ENCODE assay signal across 2 cellular contexts in the genomic region with DNA sequence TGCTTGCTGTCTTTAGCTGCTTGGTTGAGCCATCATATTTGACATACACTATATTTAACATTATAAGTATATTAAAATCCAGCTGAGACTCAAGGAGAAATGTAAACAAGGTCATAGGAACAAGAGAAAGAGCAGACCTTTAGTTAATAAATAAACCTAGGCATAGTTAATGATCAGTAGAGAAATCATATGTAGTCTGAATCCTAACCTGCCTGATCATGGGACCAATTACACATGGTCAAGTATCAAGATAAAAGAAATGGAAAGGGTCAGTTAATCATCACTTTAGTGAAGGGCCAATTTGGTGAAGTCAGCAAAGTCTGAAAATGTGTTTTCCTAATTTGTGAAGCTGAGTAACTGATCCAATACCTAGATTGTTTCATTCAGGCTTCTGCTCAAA.
TF ChIP-seq lines count a peak whose summit lies in the region.

No MANE protein-coding gene starts in this region.

TF ChIP-seq in GM23338, 12 proteins besides CTCF, POLR2A, EP300 and RAD21 (continued from another document):
- no peak for TF ChIP-seq EZH2 (IDR thresholded peaks at IDR 0.05; ENCODE audit: low read depth, unreplicated experiment)

TF ChIP-seq in HepG2, 621 proteins besides CTCF, POLR2A, EP300 and RAD21 (continued from another document):
- TF ChIP-seq, protein P1, sequence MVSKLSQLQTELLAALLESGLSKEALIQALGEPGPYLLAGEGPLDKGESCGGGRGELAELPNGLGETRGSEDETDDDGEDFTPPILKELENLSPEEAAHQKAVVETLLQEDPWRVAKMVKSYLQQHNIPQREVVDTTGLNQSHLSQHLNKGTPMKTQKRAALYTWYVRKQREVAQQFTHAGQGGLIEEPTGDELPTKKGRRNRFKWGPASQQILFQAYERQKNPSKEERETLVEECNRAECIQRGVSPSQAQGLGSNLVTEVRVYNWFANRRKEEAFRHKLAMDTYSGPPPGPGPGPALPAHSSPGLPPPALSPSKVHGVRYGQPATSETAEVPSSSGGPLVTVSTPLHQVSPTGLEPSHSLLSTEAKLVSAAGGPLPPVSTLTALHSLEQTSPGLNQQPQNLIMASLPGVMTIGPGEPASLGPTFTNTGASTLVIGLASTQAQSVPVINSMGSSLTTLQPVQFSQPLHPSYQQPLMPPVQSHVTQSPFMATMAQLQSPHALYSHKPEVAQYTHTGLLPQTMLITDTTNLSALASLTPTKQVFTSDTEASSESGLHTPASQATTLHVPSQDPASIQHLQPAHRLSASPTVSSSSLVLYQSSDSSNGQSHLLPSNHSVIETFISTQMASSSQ (IDR thresholded peaks at IDR 0.05; ENCODE audit: low read depth) = peak; percentile 86
- TF ChIP-seq, protein P1 (CRISPR knock-in tag; IDR thresholded peaks at IDR 0.05; ENCODE audit: borderline replicate concordance) = no peak; the same call in 1 of the 2 replicates
- TF ChIP-seq, protein P2, sequence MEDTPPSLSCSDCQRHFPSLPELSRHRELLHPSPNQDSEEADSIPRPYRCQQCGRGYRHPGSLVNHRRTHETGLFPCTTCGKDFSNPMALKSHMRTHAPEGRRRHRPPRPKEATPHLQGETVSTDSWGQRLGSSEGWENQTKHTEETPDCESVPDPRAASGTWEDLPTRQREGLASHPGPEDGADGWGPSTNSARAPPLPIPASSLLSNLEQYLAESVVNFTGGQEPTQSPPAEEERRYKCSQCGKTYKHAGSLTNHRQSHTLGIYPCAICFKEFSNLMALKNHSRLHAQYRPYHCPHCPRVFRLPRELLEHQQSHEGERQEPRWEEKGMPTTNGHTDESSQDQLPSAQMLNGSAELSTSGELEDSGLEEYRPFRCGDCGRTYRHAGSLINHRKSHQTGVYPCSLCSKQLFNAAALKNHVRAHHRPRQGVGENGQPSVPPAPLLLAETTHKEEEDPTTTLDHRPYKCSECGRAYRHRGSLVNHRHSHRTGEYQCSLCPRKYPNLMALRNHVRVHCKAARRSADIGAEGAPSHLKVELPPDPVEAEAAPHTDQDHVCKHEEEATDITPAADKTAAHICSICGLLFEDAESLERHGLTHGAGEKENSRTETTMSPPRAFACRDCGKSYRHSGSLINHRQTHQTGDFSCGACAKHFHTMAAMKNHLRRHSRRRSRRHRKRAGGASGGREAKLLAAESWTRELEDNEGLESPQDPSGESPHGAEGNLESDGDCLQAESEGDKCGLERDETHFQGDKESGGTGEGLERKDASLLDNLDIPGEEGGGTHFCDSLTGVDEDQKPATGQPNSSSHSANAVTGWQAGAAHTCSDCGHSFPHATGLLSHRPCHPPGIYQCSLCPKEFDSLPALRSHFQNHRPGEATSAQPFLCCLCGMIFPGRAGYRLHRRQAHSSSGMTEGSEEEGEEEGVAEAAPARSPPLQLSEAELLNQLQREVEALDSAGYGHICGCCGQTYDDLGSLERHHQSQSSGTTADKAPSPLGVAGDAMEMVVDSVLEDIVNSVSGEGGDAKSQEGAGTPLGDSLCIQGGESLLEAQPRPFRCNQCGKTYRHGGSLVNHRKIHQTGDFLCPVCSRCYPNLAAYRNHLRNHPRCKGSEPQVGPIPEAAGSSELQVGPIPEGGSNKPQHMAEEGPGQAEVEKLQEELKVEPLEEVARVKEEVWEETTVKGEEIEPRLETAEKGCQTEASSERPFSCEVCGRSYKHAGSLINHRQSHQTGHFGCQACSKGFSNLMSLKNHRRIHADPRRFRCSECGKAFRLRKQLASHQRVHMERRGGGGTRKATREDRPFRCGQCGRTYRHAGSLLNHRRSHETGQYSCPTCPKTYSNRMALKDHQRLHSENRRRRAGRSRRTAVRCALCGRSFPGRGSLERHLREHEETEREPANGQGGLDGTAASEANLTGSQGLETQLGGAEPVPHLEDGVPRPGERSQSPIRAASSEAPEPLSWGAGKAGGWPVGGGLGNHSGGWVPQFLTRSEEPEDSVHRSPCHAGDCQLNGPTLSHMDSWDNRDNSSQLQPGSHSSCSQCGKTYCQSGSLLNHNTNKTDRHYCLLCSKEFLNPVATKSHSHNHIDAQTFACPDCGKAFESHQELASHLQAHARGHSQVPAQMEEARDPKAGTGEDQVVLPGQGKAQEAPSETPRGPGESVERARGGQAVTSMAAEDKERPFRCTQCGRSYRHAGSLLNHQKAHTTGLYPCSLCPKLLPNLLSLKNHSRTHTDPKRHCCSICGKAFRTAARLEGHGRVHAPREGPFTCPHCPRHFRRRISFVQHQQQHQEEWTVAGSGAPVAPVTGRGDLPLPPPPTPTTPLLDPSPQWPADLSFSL (CRISPR knock-in tag; IDR thresholded peaks at IDR 0.05) = no peak
- TF ChIP-seq, protein P3, sequence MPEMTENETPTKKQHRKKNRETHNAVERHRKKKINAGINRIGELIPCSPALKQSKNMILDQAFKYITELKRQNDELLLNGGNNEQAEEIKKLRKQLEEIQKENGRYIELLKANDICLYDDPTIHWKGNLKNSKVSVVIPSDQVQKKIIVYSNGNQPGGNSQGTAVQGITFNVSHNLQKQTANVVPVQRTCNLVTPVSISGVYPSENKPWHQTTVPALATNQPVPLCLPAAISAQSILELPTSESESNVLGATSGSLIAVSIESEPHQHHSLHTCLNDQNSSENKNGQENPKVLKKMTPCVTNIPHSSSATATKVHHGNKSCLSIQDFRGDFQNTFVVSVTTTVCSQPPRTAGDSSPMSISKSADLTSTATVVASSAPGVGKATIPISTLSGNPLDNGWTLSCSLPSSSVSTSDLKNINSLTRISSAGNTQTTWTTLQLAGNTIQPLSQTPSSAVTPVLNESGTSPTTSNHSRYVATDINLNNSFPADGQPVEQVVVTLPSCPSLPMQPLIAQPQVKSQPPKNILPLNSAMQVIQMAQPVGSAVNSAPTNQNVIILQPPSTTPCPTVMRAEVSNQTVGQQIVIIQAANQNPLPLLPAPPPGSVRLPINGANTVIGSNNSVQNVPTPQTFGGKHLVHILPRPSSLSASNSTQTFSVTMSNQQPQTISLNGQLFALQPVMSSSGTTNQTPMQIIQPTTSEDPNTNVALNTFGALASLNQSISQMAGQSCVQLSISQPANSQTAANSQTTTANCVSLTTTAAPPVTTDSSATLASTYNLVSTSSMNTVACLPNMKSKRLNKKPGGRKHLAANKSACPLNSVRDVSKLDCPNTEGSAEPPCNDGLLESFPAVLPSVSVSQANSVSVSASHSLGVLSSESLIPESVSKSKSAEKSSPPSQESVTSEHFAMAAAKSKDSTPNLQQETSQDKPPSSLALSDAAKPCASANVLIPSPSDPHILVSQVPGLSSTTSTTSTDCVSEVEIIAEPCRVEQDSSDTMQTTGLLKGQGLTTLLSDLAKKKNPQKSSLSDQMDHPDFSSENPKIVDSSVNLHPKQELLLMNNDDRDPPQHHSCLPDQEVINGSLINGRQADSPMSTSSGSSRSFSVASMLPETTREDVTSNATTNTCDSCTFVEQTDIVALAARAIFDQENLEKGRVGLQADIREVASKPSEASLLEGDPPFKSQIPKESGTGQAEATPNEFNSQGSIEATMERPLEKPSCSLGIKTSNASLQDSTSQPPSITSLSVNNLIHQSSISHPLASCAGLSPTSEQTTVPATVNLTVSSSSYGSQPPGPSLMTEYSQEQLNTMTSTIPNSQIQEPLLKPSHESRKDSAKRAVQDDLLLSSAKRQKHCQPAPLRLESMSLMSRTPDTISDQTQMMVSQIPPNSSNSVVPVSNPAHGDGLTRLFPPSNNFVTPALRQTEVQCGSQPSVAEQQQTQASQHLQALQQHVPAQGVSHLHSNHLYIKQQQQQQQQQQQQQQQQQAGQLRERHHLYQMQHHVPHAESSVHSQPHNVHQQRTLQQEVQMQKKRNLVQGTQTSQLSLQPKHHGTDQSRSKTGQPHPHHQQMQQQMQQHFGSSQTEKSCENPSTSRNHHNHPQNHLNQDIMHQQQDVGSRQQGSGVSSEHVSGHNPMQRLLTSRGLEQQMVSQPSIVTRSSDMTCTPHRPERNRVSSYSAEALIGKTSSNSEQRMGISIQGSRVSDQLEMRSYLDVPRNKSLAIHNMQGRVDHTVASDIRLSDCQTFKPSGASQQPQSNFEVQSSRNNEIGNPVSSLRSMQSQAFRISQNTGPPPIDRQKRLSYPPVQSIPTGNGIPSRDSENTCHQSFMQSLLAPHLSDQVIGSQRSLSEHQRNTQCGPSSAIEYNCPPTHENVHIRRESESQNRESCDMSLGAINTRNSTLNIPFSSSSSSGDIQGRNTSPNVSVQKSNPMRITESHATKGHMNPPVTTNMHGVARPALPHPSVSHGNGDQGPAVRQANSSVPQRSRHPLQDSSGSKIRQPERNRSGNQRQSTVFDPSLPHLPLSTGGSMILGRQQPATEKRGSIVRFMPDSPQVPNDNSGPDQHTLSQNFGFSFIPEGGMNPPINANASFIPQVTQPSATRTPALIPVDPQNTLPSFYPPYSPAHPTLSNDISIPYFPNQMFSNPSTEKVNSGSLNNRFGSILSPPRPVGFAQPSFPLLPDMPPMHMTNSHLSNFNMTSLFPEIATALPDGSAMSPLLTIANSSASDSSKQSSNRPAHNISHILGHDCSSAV (CRISPR knock-in tag; IDR thresholded peaks at IDR 0.05; ENCODE audit: borderline replicate concordance) = no peak
- no peak for TF ChIP-seq ZNF331 (CRISPR knock-in tag; IDR thresholded peaks at IDR 0.05)
- TF ChIP-seq ZNF263 (CRISPR knock-in tag; IDR thresholded peaks at IDR 0.05) = no peak
- TF ChIP-seq MIXL1 (CRISPR knock-in tag; IDR thresholded peaks at IDR 0.05) = peak; percentile 29
- TF ChIP-seq, protein P4, sequence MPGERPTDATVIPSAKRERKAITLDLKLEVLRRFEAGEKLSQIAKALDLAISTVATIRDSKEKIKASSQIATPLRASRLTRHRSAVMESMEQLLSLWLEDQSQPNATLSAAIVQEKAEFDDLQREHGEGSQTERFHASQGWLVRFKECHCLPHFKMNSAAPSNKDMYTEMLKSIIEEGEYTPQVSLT (CRISPR knock-in tag; IDR thresholded peaks at IDR 0.05; ENCODE audit: borderline replicate concordance, low read depth) = no peak
- no peak for TF ChIP-seq ZNF550 (CRISPR knock-in tag; IDR thresholded peaks at IDR 0.05; ENCODE audit: borderline replicate concordance)
- TF ChIP-seq NR2F6 (IDR thresholded peaks at IDR 0.05) = peak; percentile 53; the same call in 1 of the 2 replicates
- TF ChIP-seq NR2F6 (CRISPR knock-in tag; IDR thresholded peaks at IDR 0.05) = no peak
- TF ChIP-seq MIER2 (CRISPR knock-in tag; IDR thresholded peaks at IDR 0.05) = no peak; the same call in 1 of the 2 replicates
- peak; percentile 37; the same call in 1 of the 2 replicates for TF ChIP-seq MAFF (IDR thresholded peaks at IDR 0.05; ENCODE audit: low read depth, low read length)
- no peak for TF ChIP-seq SSRP1 (CRISPR knock-in tag; IDR thresholded peaks at IDR 0.05)
- TF ChIP-seq FOXA1 (IDR thresholded peaks at IDR 0.05) = no peak
- TF ChIP-seq FOXA1 (CRISPR knock-in tag; IDR thresholded peaks at IDR 0.05) = peak; percentile 62; the same call in 1 of the 2 replicates
- no peak for TF ChIP-seq SOX13 (IDR thresholded peaks at IDR 0.05)
- TF ChIP-seq SOX13 (CRISPR knock-in tag; conservative IDR thresholded peaks at IDR 0.05 in 1 of 2, IDR thresholded peaks at IDR 0.05 in 1 of 2) = peak in 1 of 2 experiments; percentile 11; a peak in 1 of 4 replicates
- TF ChIP-seq, protein P5, sequence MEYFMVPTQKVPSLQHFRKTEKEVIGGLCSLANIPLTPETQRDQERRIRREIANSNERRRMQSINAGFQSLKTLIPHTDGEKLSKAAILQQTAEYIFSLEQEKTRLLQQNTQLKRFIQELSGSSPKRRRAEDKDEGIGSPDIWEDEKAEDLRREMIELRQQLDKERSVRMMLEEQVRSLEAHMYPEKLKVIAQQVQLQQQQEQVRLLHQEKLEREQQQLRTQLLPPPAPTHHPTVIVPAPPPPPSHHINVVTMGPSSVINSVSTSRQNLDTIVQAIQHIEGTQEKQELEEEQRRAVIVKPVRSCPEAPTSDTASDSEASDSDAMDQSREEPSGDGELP (IDR thresholded peaks at IDR 0.05; ENCODE audit: borderline replicate concordance, low read depth) = peak; percentile 58
- no peak for TF ChIP-seq ZNF556 (CRISPR knock-in tag; IDR thresholded peaks at IDR 0.05; ENCODE audit: borderline replicate concordance)
- peak in 1 of 2 experiments; percentile 63; a peak in 3 of 4 replicates for TF ChIP-seq MAFK (conservative IDR thresholded peaks at IDR 0.05 in 1 of 2, IDR thresholded peaks at IDR 0.05 in 1 of 2; ENCODE audit: low read length in 2 of 2)
- no peak for TF ChIP-seq ZNF33A (CRISPR knock-in tag; IDR thresholded peaks at IDR 0.05; ENCODE audit: borderline replicate concordance)
